28 cellular contexts compared by ENCODE assay signal in genomic region chr12:92458996-92459395, GRCh38.
"Had no signal": no experiment of that assay in that cellular context is flagged by ENCODE, and none has a peak within 500 bp of the region (broad histone marks: within the 10 kb centered on the region; RNA-seq: fewer than 3 reads in every experiment).

No MANE protein-coding gene starts in this region.

- H3K4me3 ChIP-seq: neural progenitor cell, ovary, psoas muscle, right lobe of liver, sigmoid colon, stomach, thoracic aorta, thyroid gland, tibial nerve, upper lobe of left lung, vagina had no signal

- H3K36me3 ChIP-seq: neural progenitor cell, ovary, right lobe of liver, sigmoid colon, stomach, thoracic aorta, thyroid gland, tibial nerve, upper lobe of left lung, vagina had no signal

- H3K79me2 ChIP-seq: parathyroid adenoma had no signal

- H3K9me3 ChIP-seq: ovary, psoas muscle, right lobe of liver, sigmoid colon, stomach, thoracic aorta, thyroid gland, tibial nerve, upper lobe of left lung, vagina had no signal

- H3K9ac ChIP-seq: neural progenitor cell, parathyroid adenoma had no signal

- DNase-seq: occipital lobe; ovary; posterior cingulate gyrus; psoas muscle; right cardiac atrium; right lobe of liver; sigmoid colon; small intestine; stimulated activated CD4-positive, alpha-beta T cell treated with anti-CD3 and anti-CD28 coated beads, Interleukin-15, amount 100 ng/mL, for 24 hours; stimulated activated CD4-positive, alpha-beta T cell treated with anti-CD3 and anti-CD28 coated beads, Interleukin-2, amount 100 ng/mL, for 24 hours; stimulated activated CD4-positive, alpha-beta T cell treated with anti-CD3 and anti-CD28 coated beads, Interleukin-2, amount 100 ng/mL, for 48 hours; stimulated activated CD4-positive, alpha-beta T cell treated with anti-CD3 and anti-CD28 coated beads, Interleukin-4, amount 100 ng/mL, for 24 hours; stimulated activated naive B cell treated with anti-CD40 and anti-IgM and Interleukin-4, amounts not matched to agents 10 μg/mL and 1 μg/mL and 100 μg/mL, for 72 hours; stimulated activated naive CD4-positive, alpha-beta T cell treated with Interleukin-2 at 50 U/mL for 16 hours; stomach; thyroid gland; trophoblast cell; upper lobe of left lung had no signal

- H3K4me3 Mint-ChIP-seq: nephron; neural progenitor cell; stimulated activated effector memory CD8-positive, alpha-beta T cell treated with anti-CD3 and anti-CD28 coated beads, Interleukin-12 subunit alpha, Interleukin-12 subunit beta, amount 100 ng/mL, for 72 hours; stimulated activated naive B cell treated with anti-CD40 and anti-IgM and Interleukin-4, amounts not matched to agents 10 μg/mL and 1 μg/mL and 100 μg/mL, for 72 hours; stimulated activated naive CD8-positive, alpha-beta T cell treated with anti-CD3 and anti-CD28 coated beads, Interleukin-15, Interleukin-2, amounts not matched to agents 100 ng/mL and 50 ng/mL, for 24 hours had no signal

- H3K27me3 ChIP-seq: neural progenitor cell, ovary, right lobe of liver, sigmoid colon, stomach, thyroid gland, tibial nerve, upper lobe of left lung, vagina had no signal

- H3K4me1 ChIP-seq: neural progenitor cell, right lobe of liver, stomach, thyroid gland, vagina had no signal

- H3K27ac Mint-ChIP-seq: nephron; neural progenitor cell; progenitor cell of endocrine pancreas; stimulated activated effector memory CD8-positive, alpha-beta T cell treated with anti-CD3 and anti-CD28 coated beads, Interleukin-12 subunit alpha, Interleukin-12 subunit beta, amount 100 ng/mL, for 72 hours; stimulated activated naive CD8-positive, alpha-beta T cell treated with anti-CD3 and anti-CD28 coated beads, Interleukin-15, Interleukin-2, amounts not matched to agents 100 ng/mL and 50 ng/mL, for 24 hours had no signal

- H3K4me1 Mint-ChIP-seq: neural progenitor cell had no signal

- H3K27ac ChIP-seq: neural progenitor cell, ovary, parathyroid adenoma, psoas muscle, right lobe of liver, sigmoid colon, stomach, thoracic aorta, thyroid gland, tibial nerve, upper lobe of left lung, vagina had no signal

- H2AFZ ChIP-seq: neural progenitor cell, parathyroid adenoma had no signal

- FAIRE-seq: small intestine, urothelium cell line had no signal

- H3K36me3 Mint-ChIP-seq: neural progenitor cell; stimulated activated effector memory CD8-positive, alpha-beta T cell treated with anti-CD3 and anti-CD28 coated beads, Interleukin-12 subunit alpha, Interleukin-12 subunit beta, amount 100 ng/mL, for 72 hours had no signal

- ATAC-seq: psoas muscle; right cardiac atrium; right lobe of liver; stimulated activated effector memory CD8-positive, alpha-beta T cell treated with anti-CD3 and anti-CD28 coated beads, Interleukin-12 subunit alpha, Interleukin-12 subunit beta, amount 100 ng/mL, for 72 hours; stimulated activated naive B cell treated with anti-CD40 and anti-IgM and Interleukin-4, amounts not matched to agents 10 μg/mL and 1 μg/mL and 100 μg/mL, for 72 hours had no signal

- H3K4me2 ChIP-seq: neural progenitor cell had no signal

- H3K27me3 Mint-ChIP-seq: progenitor cell of endocrine pancreas; stimulated activated naive B cell treated with anti-CD40 and anti-IgM and Interleukin-4, amounts not matched to agents 10 μg/mL and 1 μg/mL and 100 μg/mL, for 72 hours; stimulated activated naive CD8-positive, alpha-beta T cell treated with anti-CD3 and anti-CD28 coated beads, Interleukin-15, Interleukin-2, amounts not matched to agents 100 ng/mL and 50 ng/mL, for 24 hours had no signal
